Comparison of ENCODE assay signal across 23 cellular contexts in genomic region chr18:31835528-31836138, GRCh38.
DNase-seq lines count a peak whose midpoint lies in the region; ATAC-seq lines count a peak whose summit lies in the region.
"Had no signal": no experiment of that assay in that cellular context is flagged by ENCODE, and none has a peak within 500 bp of the region (broad histone marks: within the 10 kb centered on the region; RNA-seq: fewer than 3 reads in every experiment).

No MANE protein-coding gene starts in this region.

- peak; percentile 44 for DNase-seq in GM23248
- peak; percentile 10 for DNase-seq in adipocyte (ENCODE audit: low read depth)
- DNase-seq in renal cortical epithelial cell (ENCODE audit: low read depth) = peak; percentile 50
- DNase-seq in NCI-H69 (lab: John Stamatoyannopoulos, UW) = no peak
- DNase-seq in LoVo (ENCODE audit: low spot score) = no peak
- DNase-seq: activated CD4-positive, alpha-beta T cell treated with anti-CD3 and anti-CD28 coated beads for 1 hour; activated CD8-positive, alpha-beta memory T cell treated with anti-CD3 and anti-CD28 coated beads for 24 hours; activated T-cell treated with anti-CD3 and anti-CD28 coated beads, Interleukin-2, amount 50 U/mL, for 48 hours; DND-41; erythroblast; Kasumi-1; midbrain; NCI-H1105 treated with DMSO at 0.1 percent for 48 hours; NCI-H2081 treated with DMSO at 0.1 percent for 48 hours; NCI-H526; stimulated activated CD4-positive, alpha-beta T cell treated with anti-CD3 and anti-CD28 coated beads, Interleukin-1b, Interleukin-23, amount 100 ng/mL, for 48 hours; stimulated activated naive CD4-positive, alpha-beta T cell had no signal

- H3K4me3 ChIP-seq in GM23248 (no peak overlapping the region), adipocyte (ENCODE audit: low read length) (no peak overlapping the region)
- H3K4me3 ChIP-seq: cardiac muscle cell, dorsolateral prefrontal cortex, tibial nerve had no signal

- ATAC-seq in esophagus mucosa (peak; percentile 9), GM18498 (IDR thresholded peaks at IDR 0.05; ENCODE audit: unreplicated experiment) (no peak)
- ATAC-seq: left lobe of liver had no signal

- no peak overlapping the region for H2AFZ ChIP-seq in GM23248

- no peaks in the 10 kb centered on the region for H4K20me1 ChIP-seq in GM23248 (ENCODE audit: insufficient read depth)

- H3K9me2 ChIP-seq in GM23248 (ENCODE audit: insufficient read depth) = no peaks in the 10 kb centered on the region

- in situ Hi-C loops in GM23248 (cut with MboI) = no loop called here

- no peaks in the 10 kb centered on the region for H3K79me2 ChIP-seq in GM23248 (ENCODE audit: insufficient read depth)

- WGBS in GM23248 (ENCODE audit: low coverage in 1 of 2, low lambda C conversion rate in 2 of 2, missing lambda C conversion rate in 2 of 2), 2 experiments = 85 to 88% methylated on average over 4 of the region's 4 CpGs

- H3K36me3 ChIP-seq in GM23248 (ENCODE audit: low read depth) = peaks cover 41% of the 10 kb centered on the region
- peaks cover 64% of the 10 kb centered on the region for H3K36me3 ChIP-seq in adipocyte (ENCODE audit: control insufficient read depth, insufficient read depth, low read length, severe bottlenecking)

- H3K9ac ChIP-seq in GM23248 = no peak overlapping the region
- H3K9ac ChIP-seq in adipocyte (ENCODE audit: low read length) = no peak overlapping the region

- H3K9me3 ChIP-seq in GM23248 (ENCODE audit: low read depth) (no peaks in the 10 kb centered on the region), adipocyte (ENCODE audit: control insufficient read depth, low read length) (no peaks in the 10 kb centered on the region)
- H3K9me3 ChIP-seq: tibial nerve had no signal

- H3K4me2 ChIP-seq in GM23248 (ENCODE audit: unreplicated experiment) = no peak overlapping the region

- peak overlapping the region; percentile 9; the same call in 1 of the 2 replicates for H3K27ac ChIP-seq in GM23248
- H3K27ac ChIP-seq: cardiac muscle cell, dorsolateral prefrontal cortex, tibial nerve had no signal

- H3K4me1 ChIP-seq in GM23248 (ENCODE audit: insufficient read depth) = no peaks in the 10 kb centered on the region
- no peaks in the 10 kb centered on the region for H3K4me1 ChIP-seq in adipocyte (ENCODE audit: control insufficient read depth, insufficient read depth, low read length)
- H3K4me1 ChIP-seq: tibial nerve had no signal

- no peaks in the 10 kb centered on the region for H3K27me3 ChIP-seq in GM23248 (replicated peaks; ENCODE audit: insufficient read depth)
- H3K27me3 ChIP-seq in adipocyte (replicated peaks; ENCODE audit: control insufficient read depth, insufficient read depth, low read length) = no peaks in the 10 kb centered on the region
- H3K27me3 ChIP-seq: cardiac muscle cell, dorsolateral prefrontal cortex, tibial nerve had no signal

- H3F3A ChIP-seq in GM23248 (ENCODE audit: insufficient read depth) = no peaks in the 10 kb centered on the region

Comparison
In these comparisons a context has a peak if more than half of its experiments do, and no peak if none do; other contexts are left out.
1. DNase-seq: peak in GM23248 (single experiment), adipocyte (single experiment) and renal cortical epithelial cell (single experiment); none in NCI-H69 (single experiment) and LoVo (single experiment).